ENCODE assay signal across 8 cellular contexts in the genomic region with DNA sequence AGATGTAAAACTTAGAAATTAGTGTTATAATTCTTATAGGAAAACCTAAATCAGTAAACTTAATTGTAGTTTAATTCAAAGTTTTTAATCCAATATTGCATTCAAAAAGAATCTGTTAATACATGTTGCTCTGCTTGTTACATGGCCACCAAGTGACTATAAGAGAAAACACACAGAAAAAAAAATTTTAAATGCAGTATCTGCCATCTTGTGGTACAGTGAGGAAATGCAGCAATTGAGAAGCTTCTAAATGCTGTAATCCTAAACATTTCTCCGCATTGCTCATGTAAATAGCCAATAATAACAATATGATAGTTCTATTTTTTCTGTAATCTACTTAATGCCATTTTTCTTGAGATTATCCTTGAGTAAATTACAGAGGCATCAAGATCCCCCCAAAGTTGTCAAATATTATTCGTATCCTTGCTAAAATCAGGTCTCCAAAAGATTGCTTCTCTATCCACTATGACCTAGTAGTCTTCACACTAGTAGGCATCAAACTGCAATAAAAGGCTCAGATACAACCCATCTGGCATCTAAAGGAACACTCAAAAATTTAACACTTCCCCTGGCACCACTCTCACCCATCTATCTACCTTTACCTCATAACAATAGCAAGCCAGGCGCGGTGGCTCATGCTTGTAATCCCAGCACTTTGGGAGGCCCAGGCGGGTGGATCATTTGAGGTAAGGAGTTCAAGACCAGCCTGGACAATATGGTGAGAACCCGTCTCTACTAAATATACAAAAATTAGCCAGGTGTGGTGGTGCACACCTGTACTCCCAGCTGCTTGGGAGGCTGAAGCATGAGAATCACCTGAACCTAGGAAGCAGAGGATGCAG. TPM values are rescaled to one million over a fixed set of nuclear protein-coding genes. Genes with fewer than 3 reads are reported as not detected.
DNase-seq lines count a peak whose midpoint lies in the region; ATAC-seq lines count a peak whose summit lies in the region.

No MANE protein-coding gene starts in this region.

- DNase-seq in Right ventricle myocardium superior: no peak
- DNase-seq in Right ventricle myocardium inferior (ENCODE audit: missing footprints): no peak
- DNase-seq in HAP-1 (ENCODE audit: low spot score in 2 of 2): peak; percentile 31 to 65
- DNase-seq in KG1 (lab: John Stamatoyannopoulos, UW): peak; percentile 21
- peak; percentile 21 for DNase-seq in OCI-M2 (lab: John Stamatoyannopoulos, UW; ENCODE audit: unreplicated experiment)
- DNase-seq in dedifferentiated amniotic fluid mesenchymal stem cell (ENCODE audit: extremely low spot score): peak; percentile 80
- DNase-seq in mesenchymal stem cell: peak; percentile 69
- DNase-seq in GOT3 (lab: John Stamatoyannopoulos, UW): no peak

- H3K18ac ChIP-seq in mesenchymal stem cell (ENCODE audit: low read depth in 1 of 2, low read length in 2 of 2): no peak overlapping the region

- H2AFZ ChIP-seq in mesenchymal stem cell (ENCODE audit: low read depth, low read length): no peak overlapping the region

- H3K14ac ChIP-seq in mesenchymal stem cell (ENCODE audit: low read length in 2 of 2): no peak overlapping the region

- H3K9me3 ChIP-seq in HAP-1 (no peaks in the 10 kb centered on the region; the same call in 1 of the 2 replicates), mesenchymal stem cell (ENCODE audit: control insufficient read depth, low read length) (peaks cover 2% of the 10 kb centered on the region)

- H3K79me1 ChIP-seq in mesenchymal stem cell (replicated peaks; ENCODE audit: low read length, poor library complexity, severe bottlenecking): peaks cover 3% of the 10 kb centered on the region

- H2AK5ac ChIP-seq in mesenchymal stem cell (ENCODE audit: low read length, severe bottlenecking): no peak overlapping the region

- H3K4me1 ChIP-seq in HAP-1 (no peaks in the 10 kb centered on the region), mesenchymal stem cell (ENCODE audit: control insufficient read depth, insufficient read depth, low read depth, low read length) (no peaks in the 10 kb centered on the region)

- H2BK15ac ChIP-seq in mesenchymal stem cell (ENCODE audit: low read depth, poor library complexity, severe bottlenecking): no peak overlapping the region

- H3K4me3 ChIP-seq in HAP-1 (no peak overlapping the region), mesenchymal stem cell (ENCODE audit: insufficient read depth in 1 of 2, low read depth in 1 of 2, low read length in 2 of 2) (no peak overlapping the region)

- H4K91ac ChIP-seq in mesenchymal stem cell (ENCODE audit: low read length): no peak overlapping the region

- no peak overlapping the region for H2BK5ac ChIP-seq in mesenchymal stem cell (ENCODE audit: low read depth, low read length, poor library complexity, severe bottlenecking)

- H2BK12ac ChIP-seq in mesenchymal stem cell (ENCODE audit: low read length in 2 of 2): no peak overlapping the region

- peak; percentile 75 for ATAC-seq in Right ventricle myocardium superior (ENCODE audit: poor library complexity)
- no peak for ATAC-seq in Right ventricle myocardium inferior

- WGBS in mesenchymal stem cell: 98% methylated on average over 5 of the region's 6 CpGs

- no peak overlapping the region for H4K8ac ChIP-seq in mesenchymal stem cell (ENCODE audit: low read length)

- H3K36me3 ChIP-seq in HAP-1 (replicated peaks): peaks cover 29% of the 10 kb centered on the region
- H3K36me3 ChIP-seq in mesenchymal stem cell (ENCODE audit: control insufficient read depth in 1 of 2, insufficient read depth in 2 of 2, low read depth in 1 of 2, low read length in 2 of 2): peaks cover 21 to 36% of the 10 kb centered on the region in 2 experiments

- H3K23ac ChIP-seq in mesenchymal stem cell (ENCODE audit: low read length in 2 of 2): no peak overlapping the region

- H3K27me3 ChIP-seq in HAP-1 (ENCODE audit: low read depth) (no peaks in the 10 kb centered on the region), mesenchymal stem cell (ENCODE audit: control insufficient read depth in 1 of 2, insufficient read depth in 1 of 2, low read length in 2 of 2) (no peaks in the 10 kb centered on the region)

- no peak overlapping the region for H3K9ac ChIP-seq in mesenchymal stem cell (ENCODE audit: low read length)

- no peak overlapping the region for H3K27ac ChIP-seq in mesenchymal stem cell (ENCODE audit: low read length, poor library complexity, severe bottlenecking)

- in situ Hi-C loops in HAP-1 (cut with MboI; ENCODE audit: low sequenced_read_pairs): no loop called here

- no peak overlapping the region for H3K4me2 ChIP-seq in mesenchymal stem cell (ENCODE audit: low read length, poor library complexity, severe bottlenecking)

- no peak overlapping the region for H3K4ac ChIP-seq in mesenchymal stem cell (ENCODE audit: low read depth in 1 of 2, low read length in 2 of 2)

- intact Hi-C loops in Right ventricle myocardium superior (cut with DNase I): no loop called here
- intact Hi-C loops in Right ventricle myocardium inferior (cut with DNase I): loop anchor here (10.0 kb wide), 1 partner anchor 1162 kb away; no protein-coding TSS in a partner anchor

- no peak overlapping the region for H2BK120ac ChIP-seq in mesenchymal stem cell (ENCODE audit: low read depth, low read length)

RNA-seq across cellular contexts. Expression of gene HDAC2, which starts 34.6 kb away (rescaled TPM):
- 41.0 TPM for total RNA-seq in Right ventricle myocardium superior
- total RNA-seq in Right ventricle myocardium inferior: 41.3 TPM
- polyA plus RNA-seq in mesenchymal stem cell (2013, experiment 1 of 2): 68.6 TPM
- polyA plus RNA-seq in mesenchymal stem cell (2013, experiment 2 of 2): 75.4 TPM

Comparison
In these comparisons a context has a peak if more than half of its experiments do, and no peak if none do; other contexts are left out.
1. DNase-seq: peak in HAP-1 (2 of 2), KG1 (single experiment), OCI-M2 (single experiment), dedifferentiated amniotic fluid mesenchymal stem cell (single experiment) and mesenchymal stem cell (single experiment); none in Right ventricle myocardium superior (single experiment), Right ventricle myocardium inferior (single experiment) and GOT3 (single experiment).